ENCODE assay signal across 8 cellular contexts in the genomic region with DNA sequence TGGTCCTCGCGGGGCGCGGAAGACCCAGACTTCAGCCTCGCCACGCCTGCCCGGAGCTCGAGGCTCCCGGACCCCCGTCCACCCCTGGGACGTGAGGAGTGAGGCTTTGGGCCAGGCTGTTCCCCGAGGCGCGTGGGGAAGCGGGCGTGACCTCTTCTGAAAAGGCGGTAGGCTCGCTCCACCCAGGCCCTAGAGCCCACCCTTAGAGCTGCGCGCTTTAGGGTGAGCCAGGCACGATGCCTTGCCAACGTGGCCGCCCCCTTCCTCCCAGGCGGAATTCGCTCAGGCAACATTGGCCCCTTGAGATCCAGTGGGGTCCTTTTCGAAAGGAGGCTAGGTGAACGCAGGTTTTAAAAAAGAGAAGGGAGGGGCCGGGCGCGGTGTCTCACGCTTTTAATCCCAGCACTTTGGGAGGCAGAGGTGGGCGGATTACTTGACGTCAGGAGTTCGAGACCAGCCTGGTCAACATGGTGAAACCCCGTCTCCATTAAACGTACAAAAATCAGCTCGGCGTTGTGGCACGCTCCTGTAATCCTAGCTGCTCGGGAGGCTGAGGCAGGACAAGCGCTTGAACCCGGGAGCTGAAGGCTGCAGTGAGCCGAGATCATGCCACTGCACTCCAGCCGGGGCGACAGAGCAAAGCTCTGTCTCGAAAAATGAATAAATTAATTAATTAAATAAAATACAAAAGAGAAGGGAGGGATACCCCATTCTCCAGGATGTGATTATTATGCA. TPM values are rescaled to one million over a fixed set of nuclear protein-coding genes. Genes with fewer than 3 reads are reported as not detected.
DNase-seq lines count a peak whose midpoint lies in the region; ATAC-seq and TF ChIP-seq lines count a peak whose summit lies in the region.

No MANE protein-coding gene starts in this region.

- peaks cover 51% of the 10 kb centered on the region for H3K27me3 Mint-ChIP-seq in activated CD8-positive, alpha-beta memory T cell treated with anti-CD3 and anti-CD28 coated beads, Interleukin-2, amount 10 ng/mL, durations not matched to agents 7 days and 5 days
- peaks cover 33% of the 10 kb centered on the region for H3K27me3 Mint-ChIP-seq in activated CD8-positive, alpha-beta T cell treated with anti-CD3 and anti-CD28 coated beads for 36 hours

- CTCF ChIA-PET in activated CD8-positive, alpha-beta memory T cell treated with anti-CD3 and anti-CD28 coated beads, Interleukin-2, amount 10 ng/mL, durations not matched to agents 7 days and 5 days (lab: Charles Lee), result interaction anchor here (0.7 to 5.3 kb wide), 19 partner anchors 10 to 910 kb away, joined by 3 to 18 read pairs (median 4); partner anchors contain the start of genes C15orf39, FAM219B and SCAMP5
- CTCF ChIA-PET in activated CD8-positive, alpha-beta T cell treated with anti-CD3 and anti-CD28 coated beads for 36 hours (lab: Charles Lee), result interaction anchor here (0.8 to 2.0 kb wide), 13 partner anchors 14 to 410 kb away, joined by 3 to 7 read pairs (median 4); partner anchors contain the start of genes COX5A, SCAMP5 and ULK3

- TF ChIP-seq POLR2A in heart left ventricle (IDR thresholded peaks at IDR 0.05) (no peak), sigmoid colon (IDR thresholded peaks at IDR 0.05) (no peak)

- H3K4me1 Mint-ChIP-seq in activated CD8-positive, alpha-beta memory T cell treated with anti-CD3 and anti-CD28 coated beads, Interleukin-2, amount 10 ng/mL, durations not matched to agents 7 days and 5 days, result peaks cover 46% of the 10 kb centered on the region
- H3K4me1 Mint-ChIP-seq in activated CD8-positive, alpha-beta T cell treated with anti-CD3 and anti-CD28 coated beads for 36 hours (ENCODE audit: low read depth), result peaks cover 54% of the 10 kb centered on the region

- peak overlapping the region; percentile 23 to 73 (median 58) for H3K4me3 ChIP-seq in heart left ventricle
- peak overlapping the region; percentile 33 to 65 (median 56) for H3K4me3 ChIP-seq in sigmoid colon

- peak overlapping the region; percentile 69 for H3K4me3 Mint-ChIP-seq in activated CD8-positive, alpha-beta memory T cell treated with anti-CD3 and anti-CD28 coated beads, Interleukin-2, amount 10 ng/mL, durations not matched to agents 7 days and 5 days
- H3K4me3 Mint-ChIP-seq in activated CD8-positive, alpha-beta T cell treated with anti-CD3 and anti-CD28 coated beads for 36 hours, result peak overlapping the region; percentile 69

- no peak for DNase-seq in activated CD8-positive, alpha-beta memory T cell treated with anti-CD3 and anti-CD28 coated beads, Interleukin-2, amount 10 ng/mL, durations not matched to agents 7 days and 5 days
- DNase-seq in activated CD8-positive, alpha-beta memory T cell treated with anti-CD3 and anti-CD28 coated beads for 24 hours, result no peak
- DNase-seq in activated CD8-positive, alpha-beta T cell treated with anti-CD3 and anti-CD28 coated beads for 36 hours, result peak; percentile 38
- DNase-seq in heart left ventricle (peak; percentile 30 to 70 (median 60)), sigmoid colon (peak; percentile 79), GM19240 (ENCODE audit: insufficient read length, low spot score) (no peak)

- H3K27me3 ChIP-seq in heart left ventricle (peaks cover 0 to 27% (median 10%) of the 10 kb centered on the region in 9 donors), sigmoid colon (peaks cover 20 to 58% (median 30%) of the 10 kb centered on the region in 3 donors)

- no peaks in the 10 kb centered on the region for H3K36me3 Mint-ChIP-seq in activated CD8-positive, alpha-beta memory T cell treated with anti-CD3 and anti-CD28 coated beads, Interleukin-2, amount 10 ng/mL, durations not matched to agents 7 days and 5 days
- no peaks in the 10 kb centered on the region for H3K36me3 Mint-ChIP-seq in activated CD8-positive, alpha-beta T cell treated with anti-CD3 and anti-CD28 coated beads for 36 hours (ENCODE audit: low read depth)

- H3K36me3 ChIP-seq in heart left ventricle (no peaks in the 10 kb centered on the region), sigmoid colon (no peaks in the 10 kb centered on the region)

- POLR2A ChIA-PET in activated CD8-positive, alpha-beta T cell treated with anti-CD3 and anti-CD28 coated beads for 36 hours (lab: Charles Lee), result interaction anchor here (0.8 to 2.5 kb wide), 10 partner anchors 14 to 177 kb away, joined by 3 to 5 read pairs (median 3); partner anchors contain the start of genes COX5A, PPCDC and SCAMP5

- TF ChIP-seq CTCF in activated CD8-positive, alpha-beta T cell treated with anti-CD3 and anti-CD28 coated beads for 36 hours (IDR thresholded peaks at IDR 0.05), result no peak
- TF ChIP-seq CTCF in heart left ventricle (IDR thresholded peaks at IDR 0.05) (no peak), sigmoid colon (IDR thresholded peaks at IDR 0.05) (no peak)

- no peak for TF ChIP-seq EP300 in sigmoid colon (IDR thresholded peaks at IDR 0.05)

- intact Hi-C loops in activated CD8-positive, alpha-beta T cell treated with anti-CD3 and anti-CD28 coated beads for 36 hours (cut with micrococcal nuclease), result no loop called here
- intact Hi-C loops in heart left ventricle (cut with DNase I), result loop anchor here in 4 of 10 donors (10.0 kb wide), 2 partner anchors 247 to 323 kb away; partner anchors contain the start of gene C15orf39 (in 3 of the 4)
- intact Hi-C loops in sigmoid colon (cut with DNase I), result loop anchor here (2.0 to 10.0 kb wide), 5 partner anchors 65 to 583 kb away; partner anchors contain the start of genes C15orf39, PPCDC and ULK3

- H3K9me3 ChIP-seq in heart left ventricle (no peaks in the 10 kb centered on the region), sigmoid colon (no peaks in the 10 kb centered on the region)

- peak; percentile 9 for ATAC-seq in activated CD8-positive, alpha-beta memory T cell treated with anti-CD3 and anti-CD28 coated beads, Interleukin-2, amount 10 ng/mL, durations not matched to agents 7 days and 5 days
- no peak for ATAC-seq in activated CD8-positive, alpha-beta T cell treated with anti-CD3 and anti-CD28 coated beads for 36 hours
- ATAC-seq in heart left ventricle (peak; percentile 4 to 47 (median 44)), HG02884 (IDR thresholded peaks at IDR 0.05; ENCODE audit: unreplicated experiment) (no peak), HG02588 (IDR thresholded peaks at IDR 0.05; ENCODE audit: unreplicated experiment) (no peak)

- no peaks in the 10 kb centered on the region for H3K9me3 Mint-ChIP-seq in activated CD8-positive, alpha-beta memory T cell treated with anti-CD3 and anti-CD28 coated beads, Interleukin-2, amount 10 ng/mL, durations not matched to agents 7 days and 5 days (ENCODE audit: low read depth)
- no peaks in the 10 kb centered on the region for H3K9me3 Mint-ChIP-seq in activated CD8-positive, alpha-beta T cell treated with anti-CD3 and anti-CD28 coated beads for 36 hours

- peak overlapping the region; percentile 47 to 85 (median 76) for H3K27ac ChIP-seq in heart left ventricle
- peak overlapping the region; percentile 68 to 84 (median 70) for H3K27ac ChIP-seq in sigmoid colon

- WGBS in heart left ventricle, 4 donors, result 3 to 6% (median 4%) methylated on average over 29 to 46 of the region's 46 CpGs
- 1 to 4% methylated on average over 46 of the region's 46 CpGs for WGBS in sigmoid colon, 2 donors

- H3K4me1 ChIP-seq in heart left ventricle (peaks cover 0 to 58% (median 37%) of the 10 kb centered on the region in 12 donors), sigmoid colon (peaks cover 0 to 51% (median 40%) of the 10 kb centered on the region in 4 donors)

- H3K27ac Mint-ChIP-seq in activated CD8-positive, alpha-beta memory T cell treated with anti-CD3 and anti-CD28 coated beads, Interleukin-2, amount 10 ng/mL, durations not matched to agents 7 days and 5 days, result no peak overlapping the region
- no peak overlapping the region for H3K27ac Mint-ChIP-seq in activated CD8-positive, alpha-beta T cell treated with anti-CD3 and anti-CD28 coated beads for 36 hours

RNA-seq across cellular contexts. Expression of gene RPP25, which starts 0.9 kb away (rescaled TPM):
- total RNA-seq in activated CD8-positive, alpha-beta memory T cell treated with anti-CD3 and anti-CD28 coated beads, Interleukin-2, amount 10 ng/mL, durations not matched to agents 7 days and 5 days, result 1 to 10 TPM; 6.8 to 7.5 TPM
- 1 to 10 TPM; 7.0 to 7.2 TPM for total RNA-seq in activated CD8-positive, alpha-beta T cell treated with anti-CD3 and anti-CD28 coated beads for 36 hours
- 1 to 10 TPM; 1.1 to 5.8 (median 2.1) TPM for total RNA-seq in heart left ventricle
- polyA plus RNA-seq in heart left ventricle, result 1 to 10 TPM; 1.6 to 4.0 TPM
- total RNA-seq in sigmoid colon, result 1 to 10 TPM; 3.7 to 4.8 (median 4.7) TPM
- 10 to 100 TPM in 2 of 3 donors, 1 to 10 TPM in 1; 9.0 to 24.0 (median 16.1) TPM for polyA plus RNA-seq in sigmoid colon

RNA-seq across cellular contexts. Expression of gene COX5A, which starts 19.6 kb away (rescaled TPM):
- 100 to 1,000 TPM; 322 to 326 TPM for total RNA-seq in activated CD8-positive, alpha-beta memory T cell treated with anti-CD3 and anti-CD28 coated beads, Interleukin-2, amount 10 ng/mL, durations not matched to agents 7 days and 5 days
- 100 to 1,000 TPM; 342 TPM for total RNA-seq in activated CD8-positive, alpha-beta T cell treated with anti-CD3 and anti-CD28 coated beads for 36 hours
- total RNA-seq in heart left ventricle (1,000 to 10,000 TPM in 5 of 9 donors, 100 to 1,000 TPM in 4; 754 to 1,537 (median 1,120) TPM), sigmoid colon (100 to 1,000 TPM in 1 of 4 donors, 10 to 100 TPM in 3; 73.7 to 124 (median 81.6) TPM)
- polyA plus RNA-seq in heart left ventricle (1,000 to 10,000 TPM; 1,480 to 2,918 TPM), sigmoid colon (1,000 to 10,000 TPM in 1 of 3 donors, 100 to 1,000 TPM in 2; 783 to 1,227 (median 854) TPM)

RNA-seq across cellular contexts. Expression of gene SCAMP5, which starts 37.9 kb away (rescaled TPM):
- under 1 TPM; 0.61 to 0.94 TPM for total RNA-seq in activated CD8-positive, alpha-beta memory T cell treated with anti-CD3 and anti-CD28 coated beads, Interleukin-2, amount 10 ng/mL, durations not matched to agents 7 days and 5 days
- 1 to 10 TPM in 1 of 2 experiments, under 1 TPM in 1; 0.65 to 1.1 TPM for total RNA-seq in activated CD8-positive, alpha-beta T cell treated with anti-CD3 and anti-CD28 coated beads for 36 hours
- total RNA-seq in heart left ventricle (1 to 10 TPM; 1.7 to 7.1 (median 4.2) TPM), sigmoid colon (1 to 10 TPM; 1.3 to 4.6 (median 2.9) TPM)
- polyA plus RNA-seq in heart left ventricle (1 to 10 TPM in 1 of 2 donors, under 1 TPM in 1; 0.91 to 7.4 TPM), sigmoid colon (10 to 100 TPM in 2 of 3 donors, 1 to 10 TPM in 1; 2.4 to 26.5 (median 18.3) TPM)

RNA-seq across cellular contexts. Expression of gene FAM219B, which starts 50.8 kb away (rescaled TPM):
- 100 to 1,000 TPM in 1 of 2 experiments, 10 to 100 TPM in 1; 95.2 to 119 TPM for total RNA-seq in activated CD8-positive, alpha-beta memory T cell treated with anti-CD3 and anti-CD28 coated beads, Interleukin-2, amount 10 ng/mL, durations not matched to agents 7 days and 5 days
- 10 to 100 TPM; 36.5 to 44.7 TPM for total RNA-seq in activated CD8-positive, alpha-beta T cell treated with anti-CD3 and anti-CD28 coated beads for 36 hours
- total RNA-seq in heart left ventricle, result 100 to 1,000 TPM in 3 of 9 donors, 10 to 100 TPM in 6; 37.0 to 110 (median 88.8) TPM
- polyA plus RNA-seq in heart left ventricle, result 10 to 100 TPM; 31.3 to 39.0 TPM
- 10 to 100 TPM; 50.5 to 65.0 (median 57.2) TPM for total RNA-seq in sigmoid colon
- polyA plus RNA-seq in sigmoid colon, result 10 to 100 TPM; 16.6 to 38.4 (median 30.1) TPM

Comparison
In these comparisons a context has a peak if more than half of its experiments do, and no peak if none do; other contexts are left out.
1. ATAC-seq: peak in activated CD8-positive, alpha-beta memory T cell treated with anti-CD3 and anti-CD28 coated beads, Interleukin-2, amount 10 ng/mL, durations not matched to agents 7 days and 5 days (single experiment) and heart left ventricle (4 of 4); none in activated CD8-positive, alpha-beta T cell treated with anti-CD3 and anti-CD28 coated beads for 36 hours (single experiment), HG02884 (single experiment) and HG02588 (single experiment).
2. DNase-seq: peak in activated CD8-positive, alpha-beta T cell treated with anti-CD3 and anti-CD28 coated beads for 36 hours (single experiment), heart left ventricle (5 of 5) and sigmoid colon (single experiment); none in activated CD8-positive, alpha-beta memory T cell treated with anti-CD3 and anti-CD28 coated beads, Interleukin-2, amount 10 ng/mL, durations not matched to agents 7 days and 5 days (single experiment), activated CD8-positive, alpha-beta memory T cell treated with anti-CD3 and anti-CD28 coated beads for 24 hours (single experiment) and GM19240 (single experiment).